ENCODE assay signal across 12 cellular contexts in the genomic region with DNA sequence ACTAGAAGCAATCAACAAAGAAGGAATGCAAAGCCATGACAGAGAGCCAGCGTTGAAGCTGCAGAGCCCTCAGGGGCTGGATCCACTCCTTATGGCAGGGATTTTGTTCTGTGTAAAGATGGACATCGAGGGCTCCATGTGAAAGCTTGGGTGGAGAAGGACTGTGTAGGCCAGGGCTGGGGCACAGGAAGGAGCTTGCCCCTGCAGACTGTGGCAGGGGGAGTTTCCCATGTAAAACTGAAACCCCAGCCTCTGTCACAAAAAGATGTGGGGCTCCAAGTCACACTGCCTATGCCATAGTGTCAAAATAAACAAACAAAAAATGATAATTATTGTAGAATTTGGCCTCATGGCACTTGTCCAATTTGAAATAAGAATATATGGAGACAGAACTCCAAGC.
A peak's percentile ranks its signal among the peaks of the same experiment; 100 is the strongest.
DNase-seq lines count a peak whose midpoint lies in the region; ATAC-seq and TF ChIP-seq lines count a peak whose summit lies in the region.
"Had no signal": no experiment of that assay in that cellular context is flagged by ENCODE, and none has a peak within 500 bp of the region (broad histone marks: within the 10 kb centered on the region; RNA-seq: fewer than 3 reads in every experiment).

No MANE protein-coding gene starts in this region.

- ATAC-seq in GM19351 (IDR thresholded peaks at IDR 0.05; ENCODE audit: unreplicated experiment): peak; percentile 56
- ATAC-seq in HG02798 (IDR thresholded peaks at IDR 0.05; ENCODE audit: poor library complexity, unreplicated experiment): peak; percentile 73
- peak; percentile 29 for ATAC-seq in HG03565 (IDR thresholded peaks at IDR 0.05; ENCODE audit: unreplicated experiment)
- ATAC-seq: heart right ventricle had no signal

- no peak overlapping the region for H3K4me3 ChIP-seq in ACC112 (ENCODE audit: low read depth, low read length)
- no peak overlapping the region for H3K4me3 ChIP-seq in testis
- H3K4me3 ChIP-seq: heart right ventricle had no signal

- no peak overlapping the region for H2AFZ ChIP-seq in ACC112 (ENCODE audit: low read length, unreplicated experiment)

- no peak for TF ChIP-seq POLR2A in testis (IDR thresholded peaks at IDR 0.05)

- peaks cover 13% of the 10 kb centered on the region for H3K4me1 ChIP-seq in ACC112 (ENCODE audit: control insufficient read depth, insufficient read depth, low read length, unreplicated experiment)
- no peaks in the 10 kb centered on the region for H3K4me1 ChIP-seq in testis

- no peak for DNase-seq in DMS153 (lab: John Stamatoyannopoulos, UW)
- no peak for DNase-seq in RPMI8226
- no peak for DNase-seq in testis
- no peak for DNase-seq in GM19240 (ENCODE audit: insufficient read length, low spot score)
- DNase-seq: H9, heart right ventricle, NCI-H446 treated with DMSO at 0.1 percent for 48 hours, SHP77 treated with DMSO at 0.1 percent for 48 hours had no signal

- no peaks in the 10 kb centered on the region for H3K9me3 ChIP-seq in testis

- intact Hi-C loops in testis (cut with DNase I; ENCODE audit: low total_unique reads): no loop called here

- 0 out of 2 replicates have a peak, but pooled peaks cover 3% of the 10 kb centered on the region for H3K36me3 ChIP-seq in ACC112 (ENCODE audit: insufficient read depth, low read length)
- no peaks in the 10 kb centered on the region for H3K36me3 ChIP-seq in testis (ENCODE audit: low read depth, missing control alignments)
- H3K36me3 ChIP-seq: heart right ventricle had no signal

- TF ChIP-seq CTCF in testis (IDR thresholded peaks at IDR 0.05): no peak

- WGBS in testis, 2 donors: 86 to 89% methylated on average over 2 of the region's 2 CpGs

- H3K27me3 ChIP-seq in ACC112 (ENCODE audit: insufficient read depth, low read length) (no peaks in the 10 kb centered on the region), testis (no peaks in the 10 kb centered on the region)

- H3K27ac ChIP-seq in ACC112 (ENCODE audit: low read depth, low read length) (peak overlapping the region; percentile 65), testis (no peak overlapping the region)
- H3K27ac ChIP-seq: heart right ventricle had no signal

- no peaks in the 10 kb centered on the region for H3K79me2 ChIP-seq in ACC112 (ENCODE audit: control insufficient read depth, insufficient read depth, low read length, unreplicated experiment)
